In the genomic region with DNA sequence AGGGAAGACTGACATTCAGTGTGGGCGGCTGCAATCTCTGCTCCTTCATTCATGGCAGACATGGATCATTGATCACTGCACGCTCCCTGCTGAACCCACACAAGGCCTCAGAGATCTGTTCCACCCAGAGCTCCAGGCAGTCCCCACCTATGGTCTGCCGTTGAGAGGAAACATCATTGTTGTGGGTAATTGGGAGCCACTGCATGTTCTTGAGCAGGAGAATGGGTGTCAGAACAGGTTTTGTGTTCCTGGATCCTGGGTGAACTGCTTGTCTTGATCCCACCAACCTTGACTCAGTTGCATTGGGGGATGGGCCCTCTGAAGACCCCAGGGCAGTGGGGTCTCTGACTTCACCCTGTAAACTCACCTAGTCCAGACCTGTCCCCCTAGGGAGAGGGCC, we compare ENCODE assay signal across 18 cellular contexts.
"Had no signal": no experiment of that assay in that cellular context is flagged by ENCODE, and none has a peak within 500 bp of the region (broad histone marks: within the 10 kb centered on the region; RNA-seq: fewer than 3 reads in every experiment).

No MANE protein-coding gene starts in this region.

- H3K36me3 Mint-ChIP-seq: naive thymus-derived CD8-positive, alpha-beta T cell had no signal

- H3K4me1 ChIP-seq: gastroesophageal sphincter, tibial artery, upper lobe of left lung, vagina had no signal

- DNase-seq: esophagus squamous epithelium; foreskin fibroblast; glutamatergic neuron; islet precursor cell; mammary epithelial cell; mucosa of descending colon; right cardiac atrium; small intestine; stimulated activated CD4-positive, alpha-beta T cell treated with anti-CD3 and anti-CD28 coated beads, Interleukin-12 subunit alpha, Interleukin-12 subunit beta, amount 100 ng/mL, for 4 hours; stimulated activated naive CD4-positive, alpha-beta T cell treated with Interleukin-2 at 50 U/mL for 16 hours; tibial artery; upper lobe of left lung had no signal

- H3K27me3 Mint-ChIP-seq: naive thymus-derived CD8-positive, alpha-beta T cell had no signal

- H3K27me3 ChIP-seq: upper lobe of left lung, vagina had no signal

- ATAC-seq: gastroesophageal sphincter; left lobe of liver; mucosa of descending colon; naive thymus-derived CD8-positive, alpha-beta T cell; right cardiac atrium had no signal

- H3K4me3 Mint-ChIP-seq: dendritic cell treated with granulocyte-macrophage colony-stimulating factor and Interleukin-4, amounts not matched to agents 40 ng/mL and 50 ng/mL, for 4 days had no signal

- H3K36me3 ChIP-seq: esophagus squamous epithelium, gastroesophageal sphincter, neutrophil, tibial artery, upper lobe of left lung, vagina had no signal

- H3K27ac Mint-ChIP-seq: dendritic cell treated with granulocyte-macrophage colony-stimulating factor and Interleukin-4, amounts not matched to agents 40 ng/mL and 50 ng/mL, for 4 days had no signal

- H3K4me3 ChIP-seq: esophagus squamous epithelium, gastroesophageal sphincter, mucosa of descending colon, tibial artery, upper lobe of left lung, vagina had no signal

- H3K27ac ChIP-seq: esophagus squamous epithelium, gastroesophageal sphincter, neutrophil, tibial artery, upper lobe of left lung, vagina had no signal

- H3K9me3 ChIP-seq: esophagus squamous epithelium, gastroesophageal sphincter, mucosa of descending colon, neutrophil, tibial artery, upper lobe of left lung, vagina had no signal

- H3K9me3 Mint-ChIP-seq: dendritic cell treated with granulocyte-macrophage colony-stimulating factor and Interleukin-4, amounts not matched to agents 40 ng/mL and 50 ng/mL, for 4 days; naive thymus-derived CD8-positive, alpha-beta T cell had no signal
